ENCODE assay signal across 8 cellular contexts in genomic region chr6:131519670-131520436, GRCh38. TPM values are rescaled to one million over a fixed set of nuclear protein-coding genes. Genes with fewer than 3 reads are reported as not detected.
A peak's percentile ranks its signal among the peaks of the same experiment; 100 is the strongest.
DNase-seq lines count a peak whose midpoint lies in the region; ATAC-seq and TF ChIP-seq lines count a peak whose summit lies in the region.

No MANE protein-coding gene starts in this region.

- CTCF ChIA-PET in Caco-2 (lab: Charles Lee): interaction anchor here (0.9 to 1.1 kb wide), 5 partner anchors 13 to 337 kb away, joined by 3 to 4 read pairs (median 3); no protein-coding TSS in a partner anchor

- H3K4me3 ChIP-seq in Caco-2 (ENCODE audit: low read depth, low read length) (no peak overlapping the region), vagina (no peak overlapping the region)

- no peaks in the 10 kb centered on the region for H3K4me1 Mint-ChIP-seq in Caco-2 (ENCODE audit: low read depth, unreplicated experiment)
- peaks cover 16% of the 10 kb centered on the region for H3K4me1 Mint-ChIP-seq in activated T-cell treated with anti-CD3 and anti-CD28 coated beads, Interleukin-2, amount 50 U/mL, for 4 hours (ENCODE audit: low read depth)

- no peak for TF ChIP-seq POLR2A in vagina (IDR thresholded peaks at IDR 0.05)

- H3K36me3 Mint-ChIP-seq in Caco-2 (ENCODE audit: insufficient read depth, unreplicated experiment): no peaks in the 10 kb centered on the region
- no peaks in the 10 kb centered on the region for H3K36me3 Mint-ChIP-seq in activated T-cell treated with anti-CD3 and anti-CD28 coated beads, Interleukin-2, amount 50 U/mL, for 4 hours (ENCODE audit: insufficient read depth)

- DNase-seq in Caco-2 (peak; percentile 47 to 50), NCI-H526 treated with DMSO at 0.1 percent for 48 hours (lab: John Stamatoyannopoulos, UW) (peak; percentile 14), hepatic stellate cell (ENCODE audit: low spot score) (peak; percentile 17), vagina (ENCODE audit: extremely low spot score in 2 of 2) (no peak)
- DNase-seq in activated T-cell treated with anti-CD3 and anti-CD28 coated beads, Interleukin-2, amount 50 U/mL, for 4 hours: no peak
- DNase-seq in stimulated activated CD4-positive, alpha-beta T cell treated with anti-CD3 and anti-CD28 coated beads, Interleukin-4, amount 100 ng/mL, for 1 hour: peak; percentile 16

- intact Hi-C loops in Caco-2 (cut with micrococcal nuclease; ENCODE audit: unreplicated experiment) (loop anchor here (2.0 kb wide), 1 partner anchor 41 kb away; no protein-coding TSS in a partner anchor), vagina (cut with DNase I) (no loop called here)

- H3K4me1 ChIP-seq in Caco-2 (no peaks in the 10 kb centered on the region), vagina (no peaks in the 10 kb centered on the region)

- TF ChIP-seq CTCF in Caco-2 (IDR thresholded peaks at IDR 0.05; ENCODE audit: insufficient read depth in 1 of 2, low read depth in 1 of 2, low read length in 1 of 2, severe bottlenecking in 1 of 2, unreplicated experiment in 1 of 2) (peak; percentile 52 to 54), vagina (IDR thresholded peaks at IDR 0.05) (no peak)

- no peaks in the 10 kb centered on the region for H3K9me3 ChIP-seq in Caco-2
- no peaks in the 10 kb centered on the region for H3K9me3 ChIP-seq in vagina

- no peak overlapping the region for H3K27ac Mint-ChIP-seq in Caco-2 (ENCODE audit: unreplicated experiment)

- H3K27ac ChIP-seq in vagina: no peak overlapping the region

- no peak overlapping the region for H3K4me3 Mint-ChIP-seq in Caco-2 (ENCODE audit: unreplicated experiment)
- H3K4me3 Mint-ChIP-seq in activated T-cell treated with anti-CD3 and anti-CD28 coated beads, Interleukin-2, amount 50 U/mL, for 4 hours: no peak overlapping the region

- no peaks in the 10 kb centered on the region for H3K27me3 Mint-ChIP-seq in Caco-2 (ENCODE audit: insufficient read depth, unreplicated experiment)
- H3K27me3 Mint-ChIP-seq in activated T-cell treated with anti-CD3 and anti-CD28 coated beads, Interleukin-2, amount 50 U/mL, for 4 hours (ENCODE audit: low read depth): no peaks in the 10 kb centered on the region

- ATAC-seq in GM18909 (IDR thresholded peaks at IDR 0.05; ENCODE audit: poor library complexity, unreplicated experiment) (peak; percentile 98), HG03066 (IDR thresholded peaks at IDR 0.05; ENCODE audit: low read depth, unreplicated experiment) (peak; percentile 95)
- ATAC-seq in activated T-cell treated with anti-CD3 and anti-CD28 coated beads, Interleukin-2, amount 50 U/mL, for 4 hours: peak; percentile 88 to 93

- POLR2A ChIA-PET in Caco-2 (lab: Charles Lee): no interaction called here

- H3K36me3 ChIP-seq in Caco-2 (ENCODE audit: control insufficient read depth, insufficient read depth, low read length) (no peaks in the 10 kb centered on the region), vagina (no peaks in the 10 kb centered on the region)

- no peaks in the 10 kb centered on the region for H3K9me3 Mint-ChIP-seq in Caco-2 (ENCODE audit: unreplicated experiment)
- H3K9me3 Mint-ChIP-seq in activated T-cell treated with anti-CD3 and anti-CD28 coated beads, Interleukin-2, amount 50 U/mL, for 4 hours: peaks cover 9% of the 10 kb centered on the region

- H3K27me3 ChIP-seq in Caco-2 (replicated peaks; ENCODE audit: control insufficient read depth, insufficient read depth, low read length): no peaks in the 10 kb centered on the region
- no peaks in the 10 kb centered on the region for H3K27me3 ChIP-seq in vagina

- no TSS peak for BruUV-seq in Caco-2 (replicated peaks; lab: Mats Ljungman, UMichigan)

RNA-seq across cellular contexts. Expression of gene ARG1, which starts 53.2 kb away (rescaled TPM):
- total RNA-seq in Caco-2 (2022) (not detected in 2 replicates), vagina (not detected)
- under 1 TPM in 2 of 3 donors, not detected in 1; 0.22 to 0.46 TPM for total RNA-seq in activated T-cell treated with anti-CD3 and anti-CD28 coated beads, Interleukin-2, amount 50 U/mL, for 4 hours

Comparison
In these comparisons a context has a peak if more than half of its experiments do, and no peak if none do; other contexts are left out.
1. DNase-seq: peak in Caco-2 (2 of 2), NCI-H526 treated with DMSO at 0.1 percent for 48 hours (single experiment), hepatic stellate cell (single experiment) and stimulated activated CD4-positive, alpha-beta T cell treated with anti-CD3 and anti-CD28 coated beads, Interleukin-4, amount 100 ng/mL, for 1 hour (single experiment); none in activated T-cell treated with anti-CD3 and anti-CD28 coated beads, Interleukin-2, amount 50 U/mL, for 4 hours (single experiment) and vagina (0 of 2).
2. CTCF ChIP-seq: peak in Caco-2 (2 of 2); none in vagina (0 of 3).
3. Peak in every context shown above with its lines, with median percentiles within 50 percentile points of each other: ATAC-seq.